In genomic region chr1:6464514-6464836, GRCh38 we compare ENCODE assay signal across 10 cellular contexts. TPM values are rescaled to one million over a fixed set of nuclear protein-coding genes. Genes with fewer than 3 reads are reported as not detected.
DNase-seq lines count a peak whose midpoint lies in the region; ATAC-seq and TF ChIP-seq lines count a peak whose summit lies in the region.
"Had no signal": no experiment of that assay in that cellular context is flagged by ENCODE, and none has a peak within 500 bp of the region (broad histone marks: within the 10 kb centered on the region; RNA-seq: fewer than 3 reads in every experiment).

No MANE protein-coding gene starts in this region.

- H3K36me3 ChIP-seq in right atrium auricular region (peaks cover 17% of the 10 kb centered on the region), left ventricle myocardium inferior (peaks cover 41% of the 10 kb centered on the region)

- H3K4me3 ChIP-seq in right atrium auricular region (no peak overlapping the region), left ventricle myocardium inferior (no peak overlapping the region)

- DNase-seq in Right ventricle myocardium inferior (ENCODE audit: missing footprints) = no peak
- DNase-seq in right atrium auricular region (ENCODE audit: low spot score) = no peak
- DNase-seq in activated CD4-positive, alpha-beta memory T cell treated with anti-CD3 and anti-CD28 coated beads, Interleukin-2, amount 10 ng/mL, durations not matched to agents 7 days and 5 days = peak; percentile 67
- DNase-seq in left ventricle myocardium inferior = peak; percentile 79
- no peak for DNase-seq in type B pancreatic cell (ENCODE audit: extremely low spot score, unreplicated experiment)
- DNase-seq in osteocyte (ENCODE audit: extremely low spot score, unreplicated experiment) = no peak
- no peak for DNase-seq in NCI-H2171 treated with DMSO at 0.1 percent for 48 hours (lab: John Stamatoyannopoulos, UW)

- H3K9me3 Mint-ChIP-seq in activated CD4-positive, alpha-beta memory T cell treated with anti-CD3 and anti-CD28 coated beads, Interleukin-2, amount 10 ng/mL, durations not matched to agents 7 days and 5 days = no peaks in the 10 kb centered on the region
- H3K9me3 Mint-ChIP-seq in type B pancreatic cell (no peaks in the 10 kb centered on the region), osteocyte (ENCODE audit: unreplicated experiment) (no peaks in the 10 kb centered on the region)

- CTCF ChIA-PET in activated CD4-positive, alpha-beta memory T cell treated with anti-CD3 and anti-CD28 coated beads, Interleukin-2, amount 10 ng/mL, durations not matched to agents 7 days and 5 days (lab: Charles Lee) = interaction anchor here (0.5 to 1.3 kb wide), 3 partner anchors 8 to 42 kb away, joined by 3 to 4 read pairs (median 3); no protein-coding TSS in a partner anchor

- H3K4me3 Mint-ChIP-seq in activated CD4-positive, alpha-beta memory T cell treated with anti-CD3 and anti-CD28 coated beads, Interleukin-2, amount 10 ng/mL, durations not matched to agents 7 days and 5 days = peak overlapping the region; percentile 96
- H3K4me3 Mint-ChIP-seq in type B pancreatic cell (no peak overlapping the region), osteocyte (ENCODE audit: unreplicated experiment) (no peak overlapping the region)

- ATAC-seq in Right ventricle myocardium inferior = peak; percentile 63
- no peak for ATAC-seq in GM18498 (IDR thresholded peaks at IDR 0.05; ENCODE audit: unreplicated experiment)

- no peaks in the 10 kb centered on the region for H3K27me3 Mint-ChIP-seq in activated CD4-positive, alpha-beta memory T cell treated with anti-CD3 and anti-CD28 coated beads, Interleukin-2, amount 10 ng/mL, durations not matched to agents 7 days and 5 days
- H3K27me3 Mint-ChIP-seq in type B pancreatic cell (peaks cover 3% of the 10 kb centered on the region), osteocyte (ENCODE audit: unreplicated experiment) (no peaks in the 10 kb centered on the region)

- no peak overlapping the region for H3K27ac ChIP-seq in right atrium auricular region
- peak overlapping the region; percentile 16 for H3K27ac ChIP-seq in left ventricle myocardium inferior (replicated peaks)
- H3K27ac ChIP-seq: C4-2B, HL-60 had no signal

- H3K27me3 ChIP-seq in right atrium auricular region = no peaks in the 10 kb centered on the region
- H3K27me3 ChIP-seq in left ventricle myocardium inferior (ENCODE audit: low read depth) = peaks cover 36% of the 10 kb centered on the region

- peaks cover 38% of the 10 kb centered on the region for H3K36me3 Mint-ChIP-seq in activated CD4-positive, alpha-beta memory T cell treated with anti-CD3 and anti-CD28 coated beads, Interleukin-2, amount 10 ng/mL, durations not matched to agents 7 days and 5 days (ENCODE audit: low read depth)
- H3K36me3 Mint-ChIP-seq in type B pancreatic cell (peaks cover 9% of the 10 kb centered on the region), osteocyte (ENCODE audit: unreplicated experiment) (peaks cover 12% of the 10 kb centered on the region)

- intact Hi-C loops in Right ventricle myocardium inferior (cut with DNase I) (no loop called here), left ventricle myocardium inferior (cut with micrococcal nuclease) (no loop called here)

- POLR2A ChIA-PET in activated CD4-positive, alpha-beta memory T cell treated with anti-CD3 and anti-CD28 coated beads, Interleukin-2, amount 10 ng/mL, durations not matched to agents 7 days and 5 days (lab: Charles Lee) = interaction anchor here (1.7 to 2.1 kb wide), 2 partner anchors 10 to 26 kb away, joined by 6 read pairs; no protein-coding TSS in a partner anchor

- TF ChIP-seq CTCF in right atrium auricular region (IDR thresholded peaks at IDR 0.05) (peak in 1 of 2 donors; percentile 50), left ventricle myocardium inferior (IDR thresholded peaks at IDR 0.05; ENCODE audit: borderline replicate concordance) (peak; percentile 44), type B pancreatic cell (conservative IDR thresholded peaks at IDR 0.05) (no peak), osteocyte (IDR thresholded peaks at IDR 0.05) (no peak)

- H3K27ac Mint-ChIP-seq in activated CD4-positive, alpha-beta memory T cell treated with anti-CD3 and anti-CD28 coated beads, Interleukin-2, amount 10 ng/mL, durations not matched to agents 7 days and 5 days = peak overlapping the region; percentile 84
- H3K27ac Mint-ChIP-seq in type B pancreatic cell (peak overlapping the region; percentile 36), osteocyte (ENCODE audit: unreplicated experiment) (no peak overlapping the region)

- H3K4me1 Mint-ChIP-seq in activated CD4-positive, alpha-beta memory T cell treated with anti-CD3 and anti-CD28 coated beads, Interleukin-2, amount 10 ng/mL, durations not matched to agents 7 days and 5 days = peaks cover 49% of the 10 kb centered on the region
- peaks cover 2% of the 10 kb centered on the region for H3K4me1 Mint-ChIP-seq in type B pancreatic cell (ENCODE audit: unreplicated experiment)
- H3K4me1 Mint-ChIP-seq in osteocyte (ENCODE audit: unreplicated experiment) = no peaks in the 10 kb centered on the region

- H3K9me3 ChIP-seq in right atrium auricular region (no peaks in the 10 kb centered on the region), left ventricle myocardium inferior (replicated peaks) (no peaks in the 10 kb centered on the region)

- H3K4me1 ChIP-seq in right atrium auricular region (peaks cover 0 to 19% of the 10 kb centered on the region in 2 donors), left ventricle myocardium inferior (peaks cover 37% of the 10 kb centered on the region)

RNA-seq across cellular contexts. Expression of gene TNFRSF25, which starts 1.5 kb away (rescaled TPM):
- total RNA-seq in Right ventricle myocardium inferior (11.4 TPM), right atrium auricular region (1 to 10 TPM; 4.4 to 7.4 TPM), left ventricle myocardium inferior (12.6 TPM), type B pancreatic cell (ENCODE audit: low replicate concordance) (27.0 and 29.4 TPM in 2 replicates), osteocyte (26.4 and 27.9 TPM in 2 replicates)
- total RNA-seq in activated CD4-positive, alpha-beta memory T cell treated with anti-CD3 and anti-CD28 coated beads, Interleukin-2, amount 10 ng/mL, durations not matched to agents 7 days and 5 days = 10 to 100 TPM; 82.9 to 85.1 TPM

RNA-seq across cellular contexts. Expression of gene PLEKHG5, which starts 27.0 kb away (rescaled TPM):
- total RNA-seq in Right ventricle myocardium inferior = 16.8 TPM
- 1 to 10 TPM; 7.0 to 7.9 TPM for total RNA-seq in right atrium auricular region
- total RNA-seq in activated CD4-positive, alpha-beta memory T cell treated with anti-CD3 and anti-CD28 coated beads, Interleukin-2, amount 10 ng/mL, durations not matched to agents 7 days and 5 days = 1 to 10 TPM; 1.7 to 2.3 TPM
- 16.2 TPM for total RNA-seq in left ventricle myocardium inferior
- 28.5 and 30.6 TPM in 2 replicates for total RNA-seq in type B pancreatic cell (ENCODE audit: low replicate concordance)
- total RNA-seq in osteocyte = 33.0 and 34.9 TPM in 2 replicates

RNA-seq across cellular contexts. Expression of gene ESPN, which starts 39.9 kb away (rescaled TPM):
- total RNA-seq in Right ventricle myocardium inferior (0.24 TPM), right atrium auricular region (under 1 TPM in 1 of 2 donors, not detected in 1; 0.47 TPM), left ventricle myocardium inferior (0.41 TPM), type B pancreatic cell (ENCODE audit: low replicate concordance) (13.8 and 15.6 TPM in 2 replicates), osteocyte (0.31 TPM in 1 of 2 replicates, not detected in the other)
- under 1 TPM; 0.96 to 0.98 TPM for total RNA-seq in activated CD4-positive, alpha-beta memory T cell treated with anti-CD3 and anti-CD28 coated beads, Interleukin-2, amount 10 ng/mL, durations not matched to agents 7 days and 5 days

RNA-seq across cellular contexts. Expression of gene HES2, which starts 44.8 kb away (rescaled TPM):
- not detected for total RNA-seq in Right ventricle myocardium inferior
- not detected for total RNA-seq in right atrium auricular region
- under 1 TPM; 0.13 to 0.70 TPM for total RNA-seq in activated CD4-positive, alpha-beta memory T cell treated with anti-CD3 and anti-CD28 coated beads, Interleukin-2, amount 10 ng/mL, durations not matched to agents 7 days and 5 days
- not detected for total RNA-seq in left ventricle myocardium inferior
- 5.9 and 22.1 TPM in 2 replicates for total RNA-seq in type B pancreatic cell (ENCODE audit: low replicate concordance)
- not detected in 2 replicates for total RNA-seq in osteocyte

Comparison
In these comparisons a context has a peak if more than half of its experiments do, and no peak if none do; other contexts are left out.
1. DNase-seq: peak in activated CD4-positive, alpha-beta memory T cell treated with anti-CD3 and anti-CD28 coated beads, Interleukin-2, amount 10 ng/mL, durations not matched to agents 7 days and 5 days (single experiment) and left ventricle myocardium inferior (single experiment); none in Right ventricle myocardium inferior (single experiment), right atrium auricular region (single experiment), type B pancreatic cell (single experiment), osteocyte (single experiment) and NCI-H2171 treated with DMSO at 0.1 percent for 48 hours (single experiment).